ENCODE assay signal across 22 cellular contexts in the genomic region with DNA sequence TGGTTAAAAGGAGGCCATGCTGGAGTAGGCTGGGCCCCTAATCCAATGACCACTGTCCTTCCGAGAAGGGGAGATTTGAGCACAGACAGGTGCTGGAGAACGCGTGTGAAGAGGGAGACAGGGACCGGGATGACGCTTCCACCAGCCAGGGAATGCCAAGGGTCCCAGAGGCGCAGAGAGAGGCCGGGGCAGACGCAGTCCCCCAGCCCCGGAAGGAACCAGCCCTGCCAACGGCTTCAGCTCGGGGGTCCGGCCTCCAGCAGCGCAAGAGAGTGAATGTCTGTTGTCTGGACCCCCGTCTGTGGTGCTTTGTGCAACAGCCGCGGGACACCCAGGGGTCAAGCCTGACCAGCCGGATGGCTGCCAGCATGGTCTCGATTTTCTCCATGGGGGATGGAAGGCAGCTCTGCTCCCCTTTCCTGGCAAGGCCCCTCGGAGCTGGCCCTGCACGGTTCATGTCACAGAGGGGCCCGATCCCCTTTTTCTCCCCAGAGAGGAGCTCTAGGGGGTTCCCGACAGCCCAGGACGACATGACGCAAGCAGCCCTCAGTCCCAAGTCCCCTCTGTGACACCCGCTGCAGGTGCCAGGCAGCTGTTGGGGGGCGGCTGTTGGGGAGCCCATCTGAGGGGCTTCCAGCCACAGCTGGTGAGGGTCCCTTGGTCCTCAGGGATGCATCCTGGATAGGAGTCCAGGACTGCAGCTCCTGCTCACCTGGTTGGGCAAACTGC.
DNase-seq lines count a peak whose midpoint lies in the region; ATAC-seq and TF ChIP-seq lines count a peak whose summit lies in the region.
"Had no signal": no experiment of that assay in that cellular context is flagged by ENCODE, and none has a peak within 500 bp of the region (broad histone marks: within the 10 kb centered on the region; RNA-seq: fewer than 3 reads in every experiment).

No MANE protein-coding gene starts in this region.

- H3K4me2 ChIP-seq in neural progenitor cell, result no peak overlapping the region

- no peaks in the 10 kb centered on the region for H3K79me2 ChIP-seq in neural progenitor cell (ENCODE audit: low read depth)

- intact Hi-C loops in activated CD8-positive, alpha-beta T cell treated with anti-CD3 and anti-CD28 coated beads for 36 hours (cut with micrococcal nuclease), result no loop called here

- no peak for TF ChIP-seq EP300 in tibial nerve (IDR thresholded peaks at IDR 0.05)

- CTCF ChIA-PET in activated CD8-positive, alpha-beta T cell treated with anti-CD3 and anti-CD28 coated beads for 36 hours (lab: Charles Lee), result no interaction called here

- H3K4me3 ChIP-seq in neural progenitor cell, result no peak overlapping the region
- H3K4me3 ChIP-seq in tibial nerve, result no peak overlapping the region
- H3K4me3 ChIP-seq: dorsolateral prefrontal cortex, esophagus squamous epithelium, suprapubic skin had no signal

- H3F3A ChIP-seq in neural progenitor cell (ENCODE audit: low read depth), result no peaks in the 10 kb centered on the region

- H3K27me3 ChIP-seq in neural progenitor cell, result no peaks in the 10 kb centered on the region
- H3K27me3 ChIP-seq in tibial nerve, result no peaks in the 10 kb centered on the region
- H3K27me3 ChIP-seq: dorsolateral prefrontal cortex, esophagus squamous epithelium, suprapubic skin had no signal

- H3K36me3 Mint-ChIP-seq in T-helper 1 cell treated with Interleukin-12 subunit alpha and Interleukin-12 subunit beta and Interleukin-4 antibody, amounts not matched to agents 30 μg/mL and 1 μg/mL, for 36 hours (ENCODE audit: low read depth), result no peaks in the 10 kb centered on the region
- H3K36me3 Mint-ChIP-seq in activated CD8-positive, alpha-beta T cell treated with anti-CD3 and anti-CD28 coated beads for 36 hours (ENCODE audit: low read depth), result no peaks in the 10 kb centered on the region
- H3K36me3 Mint-ChIP-seq in neural progenitor cell, result no peaks in the 10 kb centered on the region

- H3K36me3 ChIP-seq in neural progenitor cell (no peaks in the 10 kb centered on the region), tibial nerve (no peaks in the 10 kb centered on the region)
- H3K36me3 ChIP-seq: esophagus squamous epithelium, suprapubic skin had no signal

- H3K4me3 Mint-ChIP-seq in T-helper 1 cell treated with Interleukin-12 subunit alpha and Interleukin-12 subunit beta and Interleukin-4 antibody, amounts not matched to agents 30 μg/mL and 1 μg/mL, for 36 hours, result peak overlapping the region; percentile 23
- no peak overlapping the region for H3K4me3 Mint-ChIP-seq in activated CD8-positive, alpha-beta T cell treated with anti-CD3 and anti-CD28 coated beads for 36 hours
- H3K4me3 Mint-ChIP-seq in neural progenitor cell, result no peak overlapping the region

- POLR2A ChIA-PET in activated CD8-positive, alpha-beta T cell treated with anti-CD3 and anti-CD28 coated beads for 36 hours (lab: Charles Lee), result interaction anchor here (0.6 to 1.7 kb wide), 3 partner anchors 9 to 305 kb away, joined by 3 to 8 read pairs (median 3); no protein-coding TSS in a partner anchor

- ATAC-seq in activated CD8-positive, alpha-beta T cell treated with anti-CD3 and anti-CD28 coated beads for 36 hours, result no peak
- ATAC-seq in HG03565 (IDR thresholded peaks at IDR 0.05; ENCODE audit: unreplicated experiment), result no peak

- H3K9me3 ChIP-seq in neural progenitor cell (ENCODE audit: low read depth), result no peaks in the 10 kb centered on the region
- no peaks in the 10 kb centered on the region for H3K9me3 ChIP-seq in tibial nerve
- H3K9me3 ChIP-seq: esophagus squamous epithelium, suprapubic skin had no signal

- H3K27ac ChIP-seq in neural progenitor cell, result no peak overlapping the region
- H3K27ac ChIP-seq in tibial nerve, result no peak overlapping the region
- H3K27ac ChIP-seq: 22Rv1, C4-2B, dorsolateral prefrontal cortex, suprapubic skin had no signal

- H3K27me3 Mint-ChIP-seq in T-helper 1 cell treated with Interleukin-12 subunit alpha and Interleukin-12 subunit beta and Interleukin-4 antibody, amounts not matched to agents 30 μg/mL and 1 μg/mL, for 36 hours (ENCODE audit: low read depth), result no peaks in the 10 kb centered on the region
- H3K27me3 Mint-ChIP-seq in activated CD8-positive, alpha-beta T cell treated with anti-CD3 and anti-CD28 coated beads for 36 hours, result no peaks in the 10 kb centered on the region
- peaks cover 15% of the 10 kb centered on the region for H3K27me3 Mint-ChIP-seq in neural progenitor cell (ENCODE audit: insufficient read depth, low read depth)

- peaks cover 4% of the 10 kb centered on the region for H3K9me3 Mint-ChIP-seq in T-helper 1 cell treated with Interleukin-12 subunit alpha and Interleukin-12 subunit beta and Interleukin-4 antibody, amounts not matched to agents 30 μg/mL and 1 μg/mL, for 36 hours
- no peaks in the 10 kb centered on the region for H3K9me3 Mint-ChIP-seq in activated CD8-positive, alpha-beta T cell treated with anti-CD3 and anti-CD28 coated beads for 36 hours
- no peaks in the 10 kb centered on the region for H3K9me3 Mint-ChIP-seq in neural progenitor cell

- DNase-seq in T-helper 1 cell (no peak), neural progenitor cell (ENCODE audit: low spot score) (no peak), tibial nerve (ENCODE audit: low spot score in 2 of 2) (no peak), NCI-H2227 treated with DMSO at 0.1 percent for 48 hours (lab: John Stamatoyannopoulos, UW) (no peak)
- no peak for DNase-seq in activated CD8-positive, alpha-beta T cell treated with anti-CD3 and anti-CD28 coated beads for 36 hours
- DNase-seq: activated CD4-positive, alpha-beta T cell treated with anti-CD3 and anti-CD28 coated beads, Interleukin-2, amount 50 U/mL, for 1 hour; activated effector memory CD4-positive, alpha-beta T cell treated with anti-CD3 and anti-CD28 coated beads, Interleukin-2, amount 50 U/mL, for 16 hours; dorsolateral prefrontal cortex; esophagus squamous epithelium; H7; head of caudate nucleus; IMR-90; islet precursor cell; NCI-H1092; NCI-H774; retina had no signal

- peak; percentile 6 for TF ChIP-seq POLR2A in GM19193 (IDR thresholded peaks at IDR 0.05; ENCODE audit: extremely low read depth, insufficient read depth, insufficient read length)
- TF ChIP-seq POLR2A in tibial nerve (IDR thresholded peaks at IDR 0.05), result no peak

- no peak overlapping the region for H3K9ac ChIP-seq in neural progenitor cell

- H3K27ac Mint-ChIP-seq in T-helper 1 cell treated with Interleukin-12 subunit alpha and Interleukin-12 subunit beta and Interleukin-4 antibody, amounts not matched to agents 30 μg/mL and 1 μg/mL, for 36 hours, result peak overlapping the region; percentile 90
- peak overlapping the region; percentile 83 for H3K27ac Mint-ChIP-seq in activated CD8-positive, alpha-beta T cell treated with anti-CD3 and anti-CD28 coated beads for 36 hours
- peak overlapping the region; percentile 47 for H3K27ac Mint-ChIP-seq in neural progenitor cell

- no peaks in the 10 kb centered on the region for H4K20me1 ChIP-seq in neural progenitor cell (ENCODE audit: low read depth)

- H2AFZ ChIP-seq in neural progenitor cell (replicated peaks), result no peak overlapping the region

- WGBS in tibial nerve, 2 donors, result 62 to 76% methylated on average over 22 to 24 of the region's 26 CpGs

- no peak for TF ChIP-seq CTCF in activated CD8-positive, alpha-beta T cell treated with anti-CD3 and anti-CD28 coated beads for 36 hours (IDR thresholded peaks at IDR 0.05)
- no peak for TF ChIP-seq CTCF in neural progenitor cell (IDR thresholded peaks at IDR 0.05)
- no peak for TF ChIP-seq CTCF in tibial nerve (IDR thresholded peaks at IDR 0.05)

- peaks cover 27% of the 10 kb centered on the region for H3K4me1 Mint-ChIP-seq in T-helper 1 cell treated with Interleukin-12 subunit alpha and Interleukin-12 subunit beta and Interleukin-4 antibody, amounts not matched to agents 30 μg/mL and 1 μg/mL, for 36 hours (ENCODE audit: low read depth)
- peaks cover 7% of the 10 kb centered on the region for H3K4me1 Mint-ChIP-seq in activated CD8-positive, alpha-beta T cell treated with anti-CD3 and anti-CD28 coated beads for 36 hours (ENCODE audit: low read depth)
- peaks cover 41% of the 10 kb centered on the region for H3K4me1 Mint-ChIP-seq in neural progenitor cell

- H3K4me1 ChIP-seq in neural progenitor cell (no peaks in the 10 kb centered on the region), tibial nerve (no peaks in the 10 kb centered on the region)
